1 cellular context compared by ENCODE assay signal in the genomic region with DNA sequence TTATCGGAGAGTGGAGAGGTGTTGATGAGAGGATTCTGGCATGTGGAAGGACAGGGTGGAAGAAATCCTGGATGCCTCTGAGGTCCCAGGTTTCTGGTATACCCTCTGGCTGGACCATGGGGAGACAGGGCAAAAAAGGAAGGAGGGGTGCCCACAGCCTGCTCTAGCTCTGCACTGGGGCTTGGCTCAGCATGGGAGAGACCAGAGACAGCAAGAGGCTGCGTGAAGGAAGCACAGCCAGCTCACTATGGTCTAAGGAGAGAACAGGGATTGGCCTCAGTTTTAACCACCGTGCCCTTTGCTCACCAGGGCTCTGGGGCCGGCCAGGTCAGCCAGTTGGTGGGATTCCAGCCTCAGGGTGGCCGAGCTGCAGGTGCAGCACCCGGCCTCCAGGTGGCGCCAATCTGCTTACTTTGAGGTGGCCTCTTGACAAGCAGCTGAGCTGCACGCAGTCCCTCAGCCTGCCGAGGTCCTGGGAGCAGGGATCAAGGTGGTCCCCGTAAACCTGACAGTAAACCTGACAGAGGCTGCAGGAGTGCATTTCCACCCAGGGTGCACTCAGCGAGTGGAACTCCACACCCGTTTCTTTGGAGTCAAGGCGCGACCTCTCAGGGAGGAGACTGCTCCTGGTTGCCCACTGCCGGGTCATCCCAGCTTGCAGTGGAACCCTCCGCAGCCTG.
TF ChIP-seq lines count a peak whose summit lies in the region.

No MANE protein-coding gene starts in this region.

TF ChIP-seq in HepG2, 621 proteins besides CTCF, POLR2A, EP300 and RAD21 (continued from another document and continues in another):
- TF ChIP-seq, protein P1, sequence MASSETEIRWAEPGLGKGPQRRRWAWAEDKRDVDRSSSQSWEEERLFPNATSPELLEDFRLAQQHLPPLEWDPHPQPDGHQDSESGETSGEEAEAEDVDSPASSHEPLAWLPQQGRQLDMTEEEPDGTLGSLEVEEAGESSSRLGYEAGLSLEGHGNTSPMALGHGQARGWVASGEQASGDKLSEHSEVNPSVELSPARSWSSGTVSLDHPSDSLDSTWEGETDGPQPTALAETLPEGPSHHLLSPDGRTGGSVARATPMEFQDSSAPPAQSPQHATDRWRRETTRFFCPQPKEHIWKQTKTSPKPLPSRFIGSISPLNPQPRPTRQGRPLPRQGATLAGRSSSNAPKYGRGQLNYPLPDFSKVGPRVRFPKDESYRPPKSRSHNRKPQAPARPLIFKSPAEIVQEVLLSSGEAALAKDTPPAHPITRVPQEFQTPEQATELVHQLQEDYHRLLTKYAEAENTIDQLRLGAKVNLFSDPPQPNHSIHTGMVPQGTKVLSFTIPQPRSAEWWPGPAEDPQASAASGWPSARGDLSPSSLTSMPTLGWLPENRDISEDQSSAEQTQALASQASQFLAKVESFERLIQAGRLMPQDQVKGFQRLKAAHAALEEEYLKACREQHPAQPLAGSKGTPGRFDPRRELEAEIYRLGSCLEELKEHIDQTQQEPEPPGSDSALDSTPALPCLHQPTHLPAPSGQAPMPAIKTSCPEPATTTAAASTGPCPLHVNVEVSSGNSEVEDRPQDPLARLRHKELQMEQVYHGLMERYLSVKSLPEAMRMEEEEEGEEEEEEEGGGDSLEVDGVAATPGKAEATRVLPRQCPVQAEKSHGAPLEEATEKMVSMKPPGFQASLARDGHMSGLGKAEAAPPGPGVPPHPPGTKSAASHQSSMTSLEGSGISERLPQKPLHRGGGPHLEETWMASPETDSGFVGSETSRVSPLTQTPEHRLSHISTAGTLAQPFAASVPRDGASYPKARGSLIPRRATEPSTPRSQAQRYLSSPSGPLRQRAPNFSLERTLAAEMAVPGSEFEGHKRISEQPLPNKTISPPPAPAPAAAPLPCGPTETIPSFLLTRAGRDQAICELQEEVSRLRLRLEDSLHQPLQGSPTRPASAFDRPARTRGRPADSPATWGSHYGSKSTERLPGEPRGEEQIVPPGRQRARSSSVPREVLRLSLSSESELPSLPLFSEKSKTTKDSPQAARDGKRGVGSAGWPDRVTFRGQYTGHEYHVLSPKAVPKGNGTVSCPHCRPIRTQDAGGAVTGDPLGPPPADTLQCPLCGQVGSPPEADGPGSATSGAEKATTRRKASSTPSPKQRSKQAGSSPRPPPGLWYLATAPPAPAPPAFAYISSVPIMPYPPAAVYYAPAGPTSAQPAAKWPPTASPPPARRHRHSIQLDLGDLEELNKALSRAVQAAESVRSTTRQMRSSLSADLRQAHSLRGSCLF (CRISPR knock-in tag; IDR thresholded peaks at IDR 0.05; ENCODE audit: borderline replicate concordance) = no peak
- TF ChIP-seq, protein P2, sequence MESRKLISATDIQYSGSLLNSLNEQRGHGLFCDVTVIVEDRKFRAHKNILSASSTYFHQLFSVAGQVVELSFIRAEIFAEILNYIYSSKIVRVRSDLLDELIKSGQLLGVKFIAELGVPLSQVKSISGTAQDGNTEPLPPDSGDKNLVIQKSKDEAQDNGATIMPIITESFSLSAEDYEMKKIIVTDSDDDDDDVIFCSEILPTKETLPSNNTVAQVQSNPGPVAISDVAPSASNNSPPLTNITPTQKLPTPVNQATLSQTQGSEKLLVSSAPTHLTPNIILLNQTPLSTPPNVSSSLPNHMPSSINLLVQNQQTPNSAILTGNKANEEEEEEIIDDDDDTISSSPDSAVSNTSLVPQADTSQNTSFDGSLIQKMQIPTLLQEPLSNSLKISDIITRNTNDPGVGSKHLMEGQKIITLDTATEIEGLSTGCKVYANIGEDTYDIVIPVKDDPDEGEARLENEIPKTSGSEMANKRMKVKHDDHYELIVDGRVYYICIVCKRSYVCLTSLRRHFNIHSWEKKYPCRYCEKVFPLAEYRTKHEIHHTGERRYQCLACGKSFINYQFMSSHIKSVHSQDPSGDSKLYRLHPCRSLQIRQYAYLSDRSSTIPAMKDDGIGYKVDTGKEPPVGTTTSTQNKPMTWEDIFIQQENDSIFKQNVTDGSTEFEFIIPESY (CRISPR knock-in tag; IDR thresholded peaks at IDR 0.05) = 0 out of 2 replicates have a peak, but pooled peaks have one; percentile 30
- TF ChIP-seq SIX1 (CRISPR knock-in tag; IDR thresholded peaks at IDR 0.05; ENCODE audit: borderline replicate concordance) (0 out of 2 replicates have a peak, but pooled peaks have one; percentile 42), THAP11 (CRISPR knock-in tag; IDR thresholded peaks at IDR 0.05) (peak; percentile 55), TBL1XR1 (IDR thresholded peaks at IDR 0.05; ENCODE audit: borderline replicate concordance, low read length, partially characterized antibody) (no peak), ZNF703 (CRISPR knock-in tag; IDR thresholded peaks at IDR 0.05; ENCODE audit: borderline replicate concordance) (0 out of 2 replicates have a peak, but pooled peaks have one; percentile 28), KAT2B (IDR thresholded peaks at IDR 0.05; ENCODE audit: borderline replicate concordance, low read depth, low read length) (no peak), ELF3 (CRISPR knock-in tag; IDR thresholded peaks at IDR 0.05) (0 out of 2 replicates have a peak, but pooled peaks have one; percentile 25), PHB2 (IDR thresholded peaks at IDR 0.05; ENCODE audit: partially characterized antibody) (no peak), NBN (conservative IDR thresholded peaks at IDR 0.05) (no peak), ZNF607 (CRISPR knock-in tag; IDR thresholded peaks at IDR 0.05; ENCODE audit: borderline replicate concordance) (0 out of 2 replicates have a peak, but pooled peaks have one; percentile 30), ZNF253 (CRISPR knock-in tag; IDR thresholded peaks at IDR 0.05; ENCODE audit: borderline replicate concordance) (no peak), ZNF430 (CRISPR knock-in tag; IDR thresholded peaks at IDR 0.05) (peak; percentile 90), CCAR2 (optimal IDR thresholded peaks at IDR 0.05; ENCODE audit: low read depth, low read length) (no peak), BORCS8-MEF2B (CRISPR knock-in tag; IDR thresholded peaks at IDR 0.05) (peak; percentile 61; the same call in 1 of the 2 replicates), ZC3H4 (CRISPR knock-in tag; IDR thresholded peaks at IDR 0.05; ENCODE audit: borderline replicate concordance) (no peak), JUNB (CRISPR knock-in tag; IDR thresholded peaks at IDR 0.05; ENCODE audit: borderline replicate concordance) (no peak), ZSCAN12 (CRISPR knock-in tag; IDR thresholded peaks at IDR 0.05) (peak; percentile 90; the same call in 1 of the 2 replicates), MEIS1 (CRISPR knock-in tag; IDR thresholded peaks at IDR 0.05; ENCODE audit: borderline replicate concordance) (no peak), GATAD1 (CRISPR knock-in tag; IDR thresholded peaks at IDR 0.05) (0 out of 2 replicates have a peak, but pooled peaks have one; percentile 21), BHLHE40 (IDR thresholded peaks at IDR 0.05; ENCODE audit: low read length) (no peak), MEF2D (CRISPR knock-in tag; IDR thresholded peaks at IDR 0.05) (peak; percentile 77), RARA (CRISPR knock-in tag; IDR thresholded peaks at IDR 0.05) (0 out of 2 replicates have a peak, but pooled peaks have one; percentile 24), HDAC1 (CRISPR knock-in tag; IDR thresholded peaks at IDR 0.05) (peak; percentile 59; the same call in 1 of the 2 replicates), ZNF274 (CRISPR knock-in tag; IDR thresholded peaks at IDR 0.05) (peak; percentile 61; the same call in 1 of the 2 replicates), PAF1 (CRISPR knock-in tag; IDR thresholded peaks at IDR 0.05) (no peak), SP140L (CRISPR knock-in tag; IDR thresholded peaks at IDR 0.05; ENCODE audit: borderline replicate concordance) (no peak)
- TF ChIP-seq, protein P3, sequence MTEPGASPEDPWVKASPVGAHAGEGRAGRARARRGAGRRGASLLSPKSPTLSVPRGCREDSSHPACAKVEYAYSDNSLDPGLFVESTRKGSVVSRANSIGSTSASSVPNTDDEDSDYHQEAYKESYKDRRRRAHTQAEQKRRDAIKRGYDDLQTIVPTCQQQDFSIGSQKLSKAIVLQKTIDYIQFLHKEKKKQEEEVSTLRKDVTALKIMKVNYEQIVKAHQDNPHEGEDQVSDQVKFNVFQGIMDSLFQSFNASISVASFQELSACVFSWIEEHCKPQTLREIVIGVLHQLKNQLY (CRISPR knock-in tag; IDR thresholded peaks at IDR 0.05) = 0 out of 2 replicates have a peak, but pooled peaks have one; percentile 32
- TF ChIP-seq, protein P4, sequence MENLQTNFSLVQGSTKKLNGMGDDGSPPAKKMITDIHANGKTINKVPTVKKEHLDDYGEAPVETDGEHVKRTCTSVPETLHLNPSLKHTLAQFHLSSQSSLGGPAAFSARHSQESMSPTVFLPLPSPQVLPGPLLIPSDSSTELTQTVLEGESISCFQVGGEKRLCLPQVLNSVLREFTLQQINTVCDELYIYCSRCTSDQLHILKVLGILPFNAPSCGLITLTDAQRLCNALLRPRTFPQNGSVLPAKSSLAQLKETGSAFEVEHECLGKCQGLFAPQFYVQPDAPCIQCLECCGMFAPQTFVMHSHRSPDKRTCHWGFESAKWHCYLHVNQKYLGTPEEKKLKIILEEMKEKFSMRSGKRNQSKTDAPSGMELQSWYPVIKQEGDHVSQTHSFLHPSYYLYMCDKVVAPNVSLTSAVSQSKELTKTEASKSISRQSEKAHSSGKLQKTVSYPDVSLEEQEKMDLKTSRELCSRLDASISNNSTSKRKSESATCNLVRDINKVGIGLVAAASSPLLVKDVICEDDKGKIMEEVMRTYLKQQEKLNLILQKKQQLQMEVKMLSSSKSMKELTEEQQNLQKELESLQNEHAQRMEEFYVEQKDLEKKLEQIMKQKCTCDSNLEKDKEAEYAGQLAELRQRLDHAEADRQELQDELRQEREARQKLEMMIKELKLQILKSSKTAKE (CRISPR knock-in tag; IDR thresholded peaks at IDR 0.05; ENCODE audit: borderline replicate concordance) = no peak
- TF ChIP-seq, protein P5, sequence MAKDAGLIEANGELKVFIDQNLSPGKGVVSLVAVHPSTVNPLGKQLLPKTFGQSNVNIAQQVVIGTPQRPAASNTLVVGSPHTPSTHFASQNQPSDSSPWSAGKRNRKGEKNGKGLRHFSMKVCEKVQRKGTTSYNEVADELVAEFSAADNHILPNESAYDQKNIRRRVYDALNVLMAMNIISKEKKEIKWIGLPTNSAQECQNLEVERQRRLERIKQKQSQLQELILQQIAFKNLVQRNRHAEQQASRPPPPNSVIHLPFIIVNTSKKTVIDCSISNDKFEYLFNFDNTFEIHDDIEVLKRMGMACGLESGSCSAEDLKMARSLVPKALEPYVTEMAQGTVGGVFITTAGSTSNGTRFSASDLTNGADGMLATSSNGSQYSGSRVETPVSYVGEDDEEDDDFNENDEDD (CRISPR knock-in tag; IDR thresholded peaks at IDR 0.05; ENCODE audit: borderline replicate concordance) = peak; percentile 81; the same call in 1 of the 2 replicates
- TF ChIP-seq, protein P6, sequence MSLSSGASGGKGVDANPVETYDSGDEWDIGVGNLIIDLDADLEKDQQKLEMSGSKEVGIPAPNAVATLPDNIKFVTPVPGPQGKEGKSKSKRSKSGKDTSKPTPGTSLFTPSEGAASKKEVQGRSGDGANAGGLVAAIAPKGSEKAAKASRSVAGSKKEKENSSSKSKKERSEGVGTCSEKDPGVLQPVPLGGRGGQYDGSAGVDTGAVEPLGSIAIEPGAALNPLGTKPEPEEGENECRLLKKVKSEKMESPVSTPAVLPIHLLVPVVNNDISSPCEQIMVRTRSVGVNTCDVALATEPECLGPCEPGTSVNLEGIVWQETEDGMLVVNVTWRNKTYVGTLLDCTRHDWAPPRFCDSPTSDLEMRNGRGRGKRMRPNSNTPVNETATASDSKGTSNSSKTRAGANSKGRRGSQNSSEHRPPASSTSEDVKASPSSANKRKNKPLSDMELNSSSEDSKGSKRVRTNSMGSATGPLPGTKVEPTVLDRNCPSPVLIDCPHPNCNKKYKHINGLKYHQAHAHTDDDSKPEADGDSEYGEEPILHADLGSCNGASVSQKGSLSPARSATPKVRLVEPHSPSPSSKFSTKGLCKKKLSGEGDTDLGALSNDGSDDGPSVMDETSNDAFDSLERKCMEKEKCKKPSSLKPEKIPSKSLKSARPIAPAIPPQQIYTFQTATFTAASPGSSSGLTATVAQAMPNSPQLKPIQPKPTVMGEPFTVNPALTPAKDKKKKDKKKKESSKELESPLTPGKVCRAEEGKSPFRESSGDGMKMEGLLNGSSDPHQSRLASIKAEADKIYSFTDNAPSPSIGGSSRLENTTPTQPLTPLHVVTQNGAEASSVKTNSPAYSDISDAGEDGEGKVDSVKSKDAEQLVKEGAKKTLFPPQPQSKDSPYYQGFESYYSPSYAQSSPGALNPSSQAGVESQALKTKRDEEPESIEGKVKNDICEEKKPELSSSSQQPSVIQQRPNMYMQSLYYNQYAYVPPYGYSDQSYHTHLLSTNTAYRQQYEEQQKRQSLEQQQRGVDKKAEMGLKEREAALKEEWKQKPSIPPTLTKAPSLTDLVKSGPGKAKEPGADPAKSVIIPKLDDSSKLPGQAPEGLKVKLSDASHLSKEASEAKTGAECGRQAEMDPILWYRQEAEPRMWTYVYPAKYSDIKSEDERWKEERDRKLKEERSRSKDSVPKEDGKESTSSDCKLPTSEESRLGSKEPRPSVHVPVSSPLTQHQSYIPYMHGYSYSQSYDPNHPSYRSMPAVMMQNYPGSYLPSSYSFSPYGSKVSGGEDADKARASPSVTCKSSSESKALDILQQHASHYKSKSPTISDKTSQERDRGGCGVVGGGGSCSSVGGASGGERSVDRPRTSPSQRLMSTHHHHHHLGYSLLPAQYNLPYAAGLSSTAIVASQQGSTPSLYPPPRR (CRISPR knock-in tag; IDR thresholded peaks at IDR 0.05; ENCODE audit: borderline replicate concordance) = no peak
- TF ChIP-seq, protein P7, sequence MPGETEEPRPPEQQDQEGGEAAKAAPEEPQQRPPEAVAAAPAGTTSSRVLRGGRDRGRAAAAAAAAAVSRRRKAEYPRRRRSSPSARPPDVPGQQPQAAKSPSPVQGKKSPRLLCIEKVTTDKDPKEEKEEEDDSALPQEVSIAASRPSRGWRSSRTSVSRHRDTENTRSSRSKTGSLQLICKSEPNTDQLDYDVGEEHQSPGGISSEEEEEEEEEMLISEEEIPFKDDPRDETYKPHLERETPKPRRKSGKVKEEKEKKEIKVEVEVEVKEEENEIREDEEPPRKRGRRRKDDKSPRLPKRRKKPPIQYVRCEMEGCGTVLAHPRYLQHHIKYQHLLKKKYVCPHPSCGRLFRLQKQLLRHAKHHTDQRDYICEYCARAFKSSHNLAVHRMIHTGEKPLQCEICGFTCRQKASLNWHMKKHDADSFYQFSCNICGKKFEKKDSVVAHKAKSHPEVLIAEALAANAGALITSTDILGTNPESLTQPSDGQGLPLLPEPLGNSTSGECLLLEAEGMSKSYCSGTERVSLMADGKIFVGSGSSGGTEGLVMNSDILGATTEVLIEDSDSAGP (CRISPR knock-in tag; IDR thresholded peaks at IDR 0.05; ENCODE audit: borderline replicate concordance) = peak; percentile 79
- TF ChIP-seq, protein P8, sequence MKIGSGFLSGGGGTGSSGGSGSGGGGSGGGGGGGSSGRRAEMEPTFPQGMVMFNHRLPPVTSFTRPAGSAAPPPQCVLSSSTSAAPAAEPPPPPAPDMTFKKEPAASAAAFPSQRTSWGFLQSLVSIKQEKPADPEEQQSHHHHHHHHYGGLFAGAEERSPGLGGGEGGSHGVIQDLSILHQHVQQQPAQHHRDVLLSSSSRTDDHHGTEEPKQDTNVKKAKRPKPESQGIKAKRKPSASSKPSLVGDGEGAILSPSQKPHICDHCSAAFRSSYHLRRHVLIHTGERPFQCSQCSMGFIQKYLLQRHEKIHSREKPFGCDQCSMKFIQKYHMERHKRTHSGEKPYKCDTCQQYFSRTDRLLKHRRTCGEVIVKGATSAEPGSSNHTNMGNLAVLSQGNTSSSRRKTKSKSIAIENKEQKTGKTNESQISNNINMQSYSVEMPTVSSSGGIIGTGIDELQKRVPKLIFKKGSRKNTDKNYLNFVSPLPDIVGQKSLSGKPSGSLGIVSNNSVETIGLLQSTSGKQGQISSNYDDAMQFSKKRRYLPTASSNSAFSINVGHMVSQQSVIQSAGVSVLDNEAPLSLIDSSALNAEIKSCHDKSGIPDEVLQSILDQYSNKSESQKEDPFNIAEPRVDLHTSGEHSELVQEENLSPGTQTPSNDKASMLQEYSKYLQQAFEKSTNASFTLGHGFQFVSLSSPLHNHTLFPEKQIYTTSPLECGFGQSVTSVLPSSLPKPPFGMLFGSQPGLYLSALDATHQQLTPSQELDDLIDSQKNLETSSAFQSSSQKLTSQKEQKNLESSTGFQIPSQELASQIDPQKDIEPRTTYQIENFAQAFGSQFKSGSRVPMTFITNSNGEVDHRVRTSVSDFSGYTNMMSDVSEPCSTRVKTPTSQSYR (CRISPR knock-in tag; IDR thresholded peaks at IDR 0.05; ENCODE audit: borderline replicate concordance) = 0 out of 2 replicates have a peak, but pooled peaks have one; percentile 29
